Comparison of ENCODE assay signal across 11 cellular contexts in genomic region chr22:27502327-27502726, GRCh38.
DNase-seq lines count a peak whose midpoint lies in the region; ATAC-seq and TF ChIP-seq lines count a peak whose summit lies in the region.
"Had no signal": no experiment of that assay in that cellular context is flagged by ENCODE, and none has a peak within 500 bp of the region (broad histone marks: within the 10 kb centered on the region; RNA-seq: fewer than 3 reads in every experiment).

No MANE protein-coding gene starts in this region.

- H3K36me3 ChIP-seq in HAP-1 (replicated peaks) (no peaks in the 10 kb centered on the region), ectodermal cell (ENCODE audit: control insufficient read depth, insufficient read depth, low read length) (no peaks in the 10 kb centered on the region), neuronal stem cell (replicated peaks in 1 of 2; ENCODE audit: control insufficient read depth in 2 of 2, insufficient read depth in 2 of 2, low read length in 2 of 2) (no peaks in the 10 kb centered on the region), colonic mucosa (no peaks in the 10 kb centered on the region), right atrium auricular region (no peaks in the 10 kb centered on the region)

- H4K91ac ChIP-seq in neuronal stem cell (ENCODE audit: low read depth, low read length, poor library complexity), result no peak overlapping the region

- H3K14ac ChIP-seq in neuronal stem cell (ENCODE audit: low read length), result no peak overlapping the region

- no peak overlapping the region for H2BK120ac ChIP-seq in neuronal stem cell (ENCODE audit: low read depth, low read length)

- intact Hi-C loops in colonic mucosa (cut with DNase I), result no loop called here

- H3K9ac ChIP-seq in neuronal stem cell (ENCODE audit: low read depth, low read length, poor library complexity) (no peak overlapping the region), colonic mucosa (ENCODE audit: low read depth in 2 of 2, low read length in 2 of 2) (no peak overlapping the region)

- 29 to 33% methylated on average over 4 of the region's 4 CpGs for WGBS in ectodermal cell, 2 experiments
- no CpG with 5 or more reads among the region's 4 CpGs for WGBS in neuronal stem cell (ENCODE audit: extremely low coverage in 2 of 2, insufficient read length in 2 of 2, insufficient replicate concordance in 1 of 2), 2 donors

- no peak overlapping the region for H2AFZ ChIP-seq in neuronal stem cell (ENCODE audit: low read length)

- H3K9me3 ChIP-seq in HAP-1 (no peaks in the 10 kb centered on the region), ectodermal cell (ENCODE audit: control insufficient read depth, low read length) (no peaks in the 10 kb centered on the region), neuronal stem cell (replicated peaks in 1 of 2; ENCODE audit: control insufficient read depth in 2 of 2, insufficient read depth in 1 of 2, low read depth in 1 of 2, low read length in 2 of 2) (peaks cover 0 to 3% of the 10 kb centered on the region in 2 donors), colonic mucosa (no peaks in the 10 kb centered on the region), right atrium auricular region (no peaks in the 10 kb centered on the region)

- no peak overlapping the region for H3K4me2 ChIP-seq in neuronal stem cell (ENCODE audit: insufficient read depth, low read length, poor library complexity, severe bottlenecking)

- no peak overlapping the region for H4K8ac ChIP-seq in neuronal stem cell (ENCODE audit: low read depth, low read length)

- ATAC-seq in HG02642 (IDR thresholded peaks at IDR 0.05; ENCODE audit: poor library complexity, unreplicated experiment), result no peak

- TF ChIP-seq CTCF in colonic mucosa (IDR thresholded peaks at IDR 0.05) (no peak), right atrium auricular region (IDR thresholded peaks at IDR 0.05) (no peak)

- H3K27ac ChIP-seq in ectodermal cell (ENCODE audit: insufficient read depth, low read depth, low read length, poor library complexity, severe bottlenecking) (peak overlapping the region; percentile 8), neuronal stem cell (replicated peaks; ENCODE audit: low read length) (peak overlapping the region; percentile 11), colonic mucosa (no peak overlapping the region), right atrium auricular region (no peak overlapping the region)
- H3K27ac ChIP-seq: HL-60 had no signal

- peak overlapping the region; percentile 2 for H3K18ac ChIP-seq in neuronal stem cell (ENCODE audit: low read length)

- peak overlapping the region; percentile 11 for H2BK15ac ChIP-seq in neuronal stem cell (ENCODE audit: low read length)

- H3K4ac ChIP-seq in neuronal stem cell (ENCODE audit: low read length), result no peak overlapping the region

- H2BK5ac ChIP-seq in neuronal stem cell (ENCODE audit: low read length), result no peak overlapping the region

- peak overlapping the region; percentile 2 for H2BK12ac ChIP-seq in neuronal stem cell (ENCODE audit: low read length)

- H3K4me1 ChIP-seq in HAP-1, result peaks cover 16% of the 10 kb centered on the region
- peaks cover 13% of the 10 kb centered on the region for H3K4me1 ChIP-seq in ectodermal cell (ENCODE audit: control insufficient read depth, insufficient read depth, low read length)
- peaks cover 11 to 19% of the 10 kb centered on the region in 2 donors for H3K4me1 ChIP-seq in neuronal stem cell (ENCODE audit: control insufficient read depth in 2 of 2, insufficient read depth in 1 of 2, low read depth in 1 of 2, low read length in 2 of 2)
- H3K4me1 ChIP-seq in colonic mucosa, result no peaks in the 10 kb centered on the region
- H3K4me1 ChIP-seq in right atrium auricular region, result peaks cover 0 to 7% of the 10 kb centered on the region in 2 donors

- H3K4me3 ChIP-seq in HAP-1, result no peak overlapping the region
- no peak overlapping the region for H3K4me3 ChIP-seq in ectodermal cell (ENCODE audit: insufficient read depth, low read depth, low read length)
- no peak overlapping the region for H3K4me3 ChIP-seq in neuronal stem cell (ENCODE audit: low read length in 2 of 2)
- no peak overlapping the region for H3K4me3 ChIP-seq in colonic mucosa
- no peak overlapping the region for H3K4me3 ChIP-seq in right atrium auricular region

- no peaks in the 10 kb centered on the region for H3K79me1 ChIP-seq in neuronal stem cell (ENCODE audit: low read depth, low read length)

- H3K27me3 ChIP-seq in HAP-1 (ENCODE audit: low read depth) (no peaks in the 10 kb centered on the region), ectodermal cell (ENCODE audit: control insufficient read depth, insufficient read depth, low read length, poor library complexity, severe bottlenecking) (no peaks in the 10 kb centered on the region), neuronal stem cell (ENCODE audit: control insufficient read depth in 3 of 3, insufficient read depth in 3 of 3, low read depth in 1 of 3, low read length in 3 of 3) (no peaks in the 10 kb centered on the region), colonic mucosa (no peaks in the 10 kb centered on the region), right atrium auricular region (no peaks in the 10 kb centered on the region)

- no peak overlapping the region for H3K23ac ChIP-seq in neuronal stem cell (ENCODE audit: low read depth, low read length, poor library complexity)

- in situ Hi-C loops in HAP-1 (cut with MboI; ENCODE audit: low sequenced_read_pairs), result no loop called here

- H2AK5ac ChIP-seq in neuronal stem cell (ENCODE audit: low read depth, low read length), result no peak overlapping the region

- peak; percentile 74 to 96 for DNase-seq in HAP-1 (ENCODE audit: low spot score in 2 of 2)
- DNase-seq in neuronal stem cell (ENCODE audit: low spot score), result no peak
- no peak for DNase-seq in colonic mucosa
- DNase-seq in nucleus accumbens (lab: John Stamatoyannopoulos, UW), result no peak
- no peak for DNase-seq in right atrium auricular region (ENCODE audit: low spot score)
- DNase-seq: C1 segment of cervical spinal cord; CD4-positive, alpha-beta T cell; DMS79 had no signal

Comparison
In these comparisons a context has a peak if more than half of its experiments do, and no peak if none do; other contexts are left out.
1. DNase-seq: peak in HAP-1 (2 of 2); none in neuronal stem cell (single experiment), colonic mucosa (single experiment), nucleus accumbens (0 of 56) and right atrium auricular region (single experiment).
2. H3K27ac ChIP-seq: peak in ectodermal cell (single experiment) and neuronal stem cell (single experiment); none in colonic mucosa (single experiment) and right atrium auricular region (0 of 2).